ENCODE assay signal across 20 cellular contexts in genomic region chr4:39312821-39313220, GRCh38.
"Had no signal": no experiment of that assay in that cellular context is flagged by ENCODE, and none has a peak within 500 bp of the region (broad histone marks: within the 10 kb centered on the region; RNA-seq: fewer than 3 reads in every experiment).

No MANE protein-coding gene starts in this region.

- H3K27me3 ChIP-seq: cardiac muscle cell, neural progenitor cell, sigmoid colon, upper lobe of right lung had no signal

- H3K27ac Mint-ChIP-seq: activated CD4-positive, alpha-beta memory T cell treated with anti-CD3 and anti-CD28 coated beads for 36 hours; activated naive CD8-positive, alpha-beta T cell treated with anti-CD3 and anti-CD28 coated beads for 36 hours; activated T-helper 1 cell treated with anti-CD3 and anti-CD28 coated beads, Interleukin-12 subunit alpha, Interleukin-12 subunit beta, Interleukin-2, Interleukin-4 antibody, amounts not matched to agents 30 ng/mL and 10 ng/mL and 1 ng/mL, durations not matched to agents 14 hours and 24 hours and 36 hours; memory B cell; naive B cell; neural progenitor cell; stimulated activated memory B cell treated with anti-CD40 and anti-IgM and Interleukin-4, amounts not matched to agents 10 μg/mL and 1 μg/mL and 100 μg/mL, for 72 hours had no signal

- H3K9me3 Mint-ChIP-seq: activated CD4-positive, alpha-beta memory T cell treated with anti-CD3 and anti-CD28 coated beads for 36 hours; activated naive CD8-positive, alpha-beta T cell treated with anti-CD3 and anti-CD28 coated beads for 36 hours; activated T-helper 1 cell treated with anti-CD3 and anti-CD28 coated beads, Interleukin-12 subunit alpha, Interleukin-12 subunit beta, Interleukin-2, Interleukin-4 antibody, amounts not matched to agents 30 ng/mL and 10 ng/mL and 1 ng/mL, durations not matched to agents 14 hours and 24 hours and 36 hours; memory B cell; naive B cell; neural progenitor cell; stimulated activated memory B cell treated with anti-CD40 and anti-IgM and Interleukin-4, amounts not matched to agents 10 μg/mL and 1 μg/mL and 100 μg/mL, for 72 hours had no signal

- H3K4me1 Mint-ChIP-seq: activated naive CD8-positive, alpha-beta T cell treated with anti-CD3 and anti-CD28 coated beads for 36 hours; memory B cell; neural progenitor cell; stimulated activated memory B cell treated with anti-CD40 and anti-IgM and Interleukin-4, amounts not matched to agents 10 μg/mL and 1 μg/mL and 100 μg/mL, for 72 hours had no signal

- H3K4me3 Mint-ChIP-seq: activated CD4-positive, alpha-beta memory T cell treated with anti-CD3 and anti-CD28 coated beads for 36 hours; activated naive CD8-positive, alpha-beta T cell treated with anti-CD3 and anti-CD28 coated beads for 36 hours; activated T-helper 1 cell treated with anti-CD3 and anti-CD28 coated beads, Interleukin-12 subunit alpha, Interleukin-12 subunit beta, Interleukin-2, Interleukin-4 antibody, amounts not matched to agents 30 ng/mL and 10 ng/mL and 1 ng/mL, durations not matched to agents 14 hours and 24 hours and 36 hours; memory B cell; naive B cell; neural progenitor cell; stimulated activated memory B cell treated with anti-CD40 and anti-IgM and Interleukin-4, amounts not matched to agents 10 μg/mL and 1 μg/mL and 100 μg/mL, for 72 hours had no signal

- H3K4me3 ChIP-seq: cardiac muscle cell, left ventricle myocardium inferior, neural progenitor cell, sigmoid colon, upper lobe of right lung had no signal

- H3K9me3 ChIP-seq: left ventricle myocardium inferior, sigmoid colon, upper lobe of right lung had no signal

- H3K27ac ChIP-seq: cardiac muscle cell, left ventricle myocardium inferior, neural progenitor cell, WERI-Rb-1 had no signal

- DNase-seq: activated CD4-positive, alpha-beta memory T cell treated with anti-CD3 and anti-CD28 coated beads for 36 hours; activated CD4-positive, alpha-beta T cell treated with anti-CD3 and anti-CD28 coated beads for 4 hours; activated gamma-delta T cell treated with Interleukin-2 at 50 U/mL for 16 hours; activated naive CD8-positive, alpha-beta T cell treated with anti-CD3 and anti-CD28 coated beads for 36 hours; activated T-cell treated with anti-CD3 and anti-CD28 coated beads for 4 hours; amygdala; erythroblast; kidney; left ventricle myocardium inferior; naive B cell; sigmoid colon; stimulated activated CD4-positive, alpha-beta T cell treated with anti-CD3 and anti-CD28 coated beads, Interleukin-4, amount 100 ng/mL, for 4 hours; T-helper 2 cell; upper lobe of right lung; WERI-Rb-1 had no signal

- ATAC-seq: stimulated activated memory B cell treated with anti-CD40 and anti-IgM and Interleukin-4, amounts not matched to agents 10 μg/mL and 1 μg/mL and 100 μg/mL, for 72 hours; upper lobe of right lung had no signal

- H3K27me3 Mint-ChIP-seq: activated CD4-positive, alpha-beta memory T cell treated with anti-CD3 and anti-CD28 coated beads for 36 hours; activated naive CD8-positive, alpha-beta T cell treated with anti-CD3 and anti-CD28 coated beads for 36 hours; memory B cell; naive B cell; stimulated activated memory B cell treated with anti-CD40 and anti-IgM and Interleukin-4, amounts not matched to agents 10 μg/mL and 1 μg/mL and 100 μg/mL, for 72 hours had no signal

- H3K4me1 ChIP-seq: neural progenitor cell, sigmoid colon, upper lobe of right lung had no signal
